In the genomic region with DNA sequence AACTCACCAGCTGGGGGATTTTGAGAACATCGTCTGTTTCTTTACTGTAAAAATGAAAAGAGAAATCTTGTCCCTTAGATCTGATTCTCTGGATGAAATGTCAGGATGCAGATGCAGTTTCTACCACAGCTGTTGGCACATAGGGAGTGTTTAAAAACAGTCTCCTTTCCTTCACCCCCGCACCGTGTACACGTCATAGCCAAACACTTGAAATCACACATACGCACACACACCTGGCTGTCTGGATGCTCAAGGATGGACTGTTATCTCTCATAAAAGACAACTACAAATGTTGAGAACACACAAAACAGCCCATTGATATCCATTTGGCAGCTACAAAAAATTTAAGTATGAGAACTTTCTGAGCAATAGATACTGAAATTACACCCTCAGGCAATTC, we compare ENCODE assay signal across 16 cellular contexts.
"Had no signal": no experiment of that assay in that cellular context is flagged by ENCODE, and none has a peak within 500 bp of the region (broad histone marks: within the 10 kb centered on the region; RNA-seq: fewer than 3 reads in every experiment).

No MANE protein-coding gene starts in this region.

- H3K27me3 ChIP-seq: left lung, neural progenitor cell, upper lobe of left lung had no signal

- H3K27ac ChIP-seq: coronary artery, left lung, neural progenitor cell, upper lobe of left lung had no signal

- H3K9me3 ChIP-seq: left lung, upper lobe of left lung had no signal

- H3K36me3 ChIP-seq: left lung, neural progenitor cell, upper lobe of left lung had no signal

- ATAC-seq: esophagus mucosa; left lung; stimulated activated naive CD8-positive, alpha-beta T cell treated with anti-CD3 and anti-CD28 coated beads, Interleukin-15, amount 100 ng/mL, for 72 hours had no signal

- H3K9me3 Mint-ChIP-seq: activated B cell treated with CpG ODN at 0.5 μM for 24 hours; central memory CD8-positive, alpha-beta T cell; naive B cell; neural progenitor cell had no signal

- H3K36me3 Mint-ChIP-seq: activated naive CD8-positive, alpha-beta T cell treated with anti-CD3 and anti-CD28 coated beads, Interleukin-2, amount 10 ng/mL, durations not matched to agents 7 days and 5 days; brain; naive B cell; neural progenitor cell had no signal

- H3K4me3 Mint-ChIP-seq: activated B cell treated with CpG ODN at 0.5 μM for 24 hours; activated CD4-positive, alpha-beta T cell treated with anti-CD3 and anti-CD28 coated beads, Interleukin-2, amount 10 ng/mL, durations not matched to agents 24 days and 14 days; activated naive CD8-positive, alpha-beta T cell treated with anti-CD3 and anti-CD28 coated beads, Interleukin-2, amount 10 ng/mL, durations not matched to agents 7 days and 5 days; brain; central memory CD8-positive, alpha-beta T cell; naive B cell; neural progenitor cell; stimulated activated naive CD8-positive, alpha-beta T cell treated with anti-CD3 and anti-CD28 coated beads, Interleukin-15, amount 100 ng/mL, for 72 hours had no signal

- H3K4me2 ChIP-seq: neural progenitor cell had no signal

- H3K27me3 Mint-ChIP-seq: activated B cell treated with CpG ODN at 0.5 μM for 24 hours; central memory CD8-positive, alpha-beta T cell; stimulated activated naive CD8-positive, alpha-beta T cell treated with anti-CD3 and anti-CD28 coated beads, Interleukin-15, amount 100 ng/mL, for 72 hours had no signal

- H3K27ac Mint-ChIP-seq: activated B cell treated with CpG ODN at 0.5 μM for 24 hours; activated CD4-positive, alpha-beta T cell treated with anti-CD3 and anti-CD28 coated beads, Interleukin-2, amount 10 ng/mL, durations not matched to agents 24 days and 14 days; activated naive CD8-positive, alpha-beta T cell treated with anti-CD3 and anti-CD28 coated beads, Interleukin-2, amount 10 ng/mL, durations not matched to agents 7 days and 5 days; brain; naive B cell; neural progenitor cell; stimulated activated naive CD8-positive, alpha-beta T cell treated with anti-CD3 and anti-CD28 coated beads, Interleukin-15, amount 100 ng/mL, for 72 hours had no signal

- H2AFZ ChIP-seq: neural progenitor cell had no signal

- H3K4me1 ChIP-seq: left lung, upper lobe of left lung had no signal

- H3K4me3 ChIP-seq: coronary artery, left lung, neural progenitor cell, upper lobe of left lung had no signal

- H3K4me1 Mint-ChIP-seq: activated CD4-positive, alpha-beta T cell treated with anti-CD3 and anti-CD28 coated beads, Interleukin-2, amount 10 ng/mL, durations not matched to agents 24 days and 14 days; activated naive CD8-positive, alpha-beta T cell treated with anti-CD3 and anti-CD28 coated beads, Interleukin-2, amount 10 ng/mL, durations not matched to agents 7 days and 5 days; central memory CD8-positive, alpha-beta T cell had no signal

- DNase-seq: activated B cell treated with CpG ODN at 0.5 μM for 24 hours; activated CD4-positive, alpha-beta T cell treated with anti-CD3 and anti-CD28 coated beads, Interleukin-2, amount 10 ng/mL, durations not matched to agents 24 days and 14 days; activated naive CD4-positive, alpha-beta T cell; activated naive CD8-positive, alpha-beta T cell treated with anti-CD3 and anti-CD28 coated beads, Interleukin-2, amount 10 ng/mL, durations not matched to agents 7 days and 5 days; activated T-cell treated with anti-CD3 and anti-CD28 coated beads for 4 hours; left lung; mammary epithelial cell; naive B cell; stimulated activated CD4-positive, alpha-beta T cell treated with anti-CD3 and anti-CD28 coated beads, Interleukin-1b, Interleukin-23, amount 100 ng/mL, for 48 hours; stimulated activated naive CD8-positive, alpha-beta T cell treated with anti-CD3 and anti-CD28 coated beads, Interleukin-15, amount 100 ng/mL, for 72 hours; upper lobe of left lung had no signal
